7 cellular contexts compared by ENCODE assay signal in the genomic region with DNA sequence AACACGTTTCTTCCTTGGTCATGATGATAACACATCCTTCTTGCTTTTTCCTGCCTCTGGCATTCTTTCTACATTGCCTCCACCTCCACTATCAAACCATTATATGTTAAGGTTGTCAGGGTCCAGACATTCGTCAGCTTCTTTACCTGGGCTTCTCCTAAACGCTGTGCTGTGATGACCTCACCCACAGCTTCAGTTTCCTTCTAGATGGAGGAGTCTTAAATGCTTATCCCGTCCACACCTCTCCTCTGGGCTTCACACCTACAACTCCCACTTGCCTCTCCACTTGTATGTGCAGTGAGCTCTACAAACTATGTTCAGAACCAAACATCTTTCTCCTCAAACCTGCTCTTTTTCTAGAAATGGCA. TPM values are rescaled to one million over a fixed set of nuclear protein-coding genes. Genes with fewer than 3 reads are reported as not detected.
DNase-seq lines count a peak whose midpoint lies in the region; ATAC-seq and TF ChIP-seq lines count a peak whose summit lies in the region.

No MANE protein-coding gene starts in this region.

- H3K36me3 ChIP-seq in MG63, result peaks cover 34% of the 10 kb centered on the region

- DNase-seq in MG63 (no peak), fibroblast of mammary gland (ENCODE audit: low read depth) (no peak), HPDE6-E6E7 (ENCODE audit: extremely low spot score) (no peak)
- DNase-seq in stimulated activated naive CD8-positive, alpha-beta T cell treated with anti-CD3 and anti-CD28 coated beads, Interleukin-15, amount 100 ng/mL, for 72 hours, result no peak
- no peak for DNase-seq in activated T-helper 1 cell treated with anti-CD3 and anti-CD28 coated beads, Interleukin-12 subunit alpha, Interleukin-12 subunit beta, Interleukin-2, Interleukin-4 antibody, amounts not matched to agents 30 ng/mL and 10 ng/mL and 1 ng/mL, durations not matched to agents 14 hours and 24 hours and 36 hours (ENCODE audit: low spot score)
- DNase-seq in effector CD8-positive, alpha-beta T cell (lab: John Stamatoyannopoulos, UW), result no peak

- no peak overlapping the region for H3K4me3 Mint-ChIP-seq in stimulated activated naive CD8-positive, alpha-beta T cell treated with anti-CD3 and anti-CD28 coated beads, Interleukin-15, amount 100 ng/mL, for 72 hours
- H3K4me3 Mint-ChIP-seq in activated T-helper 1 cell treated with anti-CD3 and anti-CD28 coated beads, Interleukin-12 subunit alpha, Interleukin-12 subunit beta, Interleukin-2, Interleukin-4 antibody, amounts not matched to agents 30 ng/mL and 10 ng/mL and 1 ng/mL, durations not matched to agents 14 hours and 24 hours and 36 hours, result no peak overlapping the region

- no peaks in the 10 kb centered on the region for H3K27me3 ChIP-seq in MG63

- peaks cover 14% of the 10 kb centered on the region for H3K36me3 Mint-ChIP-seq in activated T-helper 1 cell treated with anti-CD3 and anti-CD28 coated beads, Interleukin-12 subunit alpha, Interleukin-12 subunit beta, Interleukin-2, Interleukin-4 antibody, amounts not matched to agents 30 ng/mL and 10 ng/mL and 1 ng/mL, durations not matched to agents 14 hours and 24 hours and 36 hours (ENCODE audit: low read depth)

- H3K4me3 ChIP-seq in MG63 (peak overlapping the region; percentile 93), fibroblast of mammary gland (ENCODE audit: control insufficient read depth, low read depth, low read length) (peak overlapping the region; percentile 77)

- peaks cover 33% of the 10 kb centered on the region for H3K4me1 Mint-ChIP-seq in stimulated activated naive CD8-positive, alpha-beta T cell treated with anti-CD3 and anti-CD28 coated beads, Interleukin-15, amount 100 ng/mL, for 72 hours
- H3K4me1 Mint-ChIP-seq in activated T-helper 1 cell treated with anti-CD3 and anti-CD28 coated beads, Interleukin-12 subunit alpha, Interleukin-12 subunit beta, Interleukin-2, Interleukin-4 antibody, amounts not matched to agents 30 ng/mL and 10 ng/mL and 1 ng/mL, durations not matched to agents 14 hours and 24 hours and 36 hours (ENCODE audit: low read depth), result peaks cover 51% of the 10 kb centered on the region

- intact Hi-C loops in activated T-helper 1 cell treated with anti-CD3 and anti-CD28 coated beads, Interleukin-12 subunit alpha, Interleukin-12 subunit beta, Interleukin-2, Interleukin-4 antibody, amounts not matched to agents 30 ng/mL and 10 ng/mL and 1 ng/mL, durations not matched to agents 14 hours and 24 hours and 36 hours (cut with micrococcal nuclease), result loop anchor here (1.0 to 10.0 kb wide), 8 partner anchors 8 to 1572 kb away; a partner anchor contains a TSS

- H3K27ac Mint-ChIP-seq in stimulated activated naive CD8-positive, alpha-beta T cell treated with anti-CD3 and anti-CD28 coated beads, Interleukin-15, amount 100 ng/mL, for 72 hours, result no peak overlapping the region
- no peak overlapping the region for H3K27ac Mint-ChIP-seq in activated T-helper 1 cell treated with anti-CD3 and anti-CD28 coated beads, Interleukin-12 subunit alpha, Interleukin-12 subunit beta, Interleukin-2, Interleukin-4 antibody, amounts not matched to agents 30 ng/mL and 10 ng/mL and 1 ng/mL, durations not matched to agents 14 hours and 24 hours and 36 hours

- no peaks in the 10 kb centered on the region for H3K27me3 Mint-ChIP-seq in stimulated activated naive CD8-positive, alpha-beta T cell treated with anti-CD3 and anti-CD28 coated beads, Interleukin-15, amount 100 ng/mL, for 72 hours
- no peaks in the 10 kb centered on the region for H3K27me3 Mint-ChIP-seq in activated T-helper 1 cell treated with anti-CD3 and anti-CD28 coated beads, Interleukin-12 subunit alpha, Interleukin-12 subunit beta, Interleukin-2, Interleukin-4 antibody, amounts not matched to agents 30 ng/mL and 10 ng/mL and 1 ng/mL, durations not matched to agents 14 hours and 24 hours and 36 hours (ENCODE audit: insufficient read depth)

- H3K9me3 ChIP-seq in MG63, result no peaks in the 10 kb centered on the region

- TF ChIP-seq CTCF in fibroblast of mammary gland (conservative IDR thresholded peaks at IDR 0.05; ENCODE audit: control insufficient read depth, insufficient read depth, low read depth, low read length), result no peak

- H3K9me3 Mint-ChIP-seq in stimulated activated naive CD8-positive, alpha-beta T cell treated with anti-CD3 and anti-CD28 coated beads, Interleukin-15, amount 100 ng/mL, for 72 hours, result peaks cover 12 to 16% of the 10 kb centered on the region in 2 donors
- H3K9me3 Mint-ChIP-seq in activated T-helper 1 cell treated with anti-CD3 and anti-CD28 coated beads, Interleukin-12 subunit alpha, Interleukin-12 subunit beta, Interleukin-2, Interleukin-4 antibody, amounts not matched to agents 30 ng/mL and 10 ng/mL and 1 ng/mL, durations not matched to agents 14 hours and 24 hours and 36 hours, result peaks cover 5% of the 10 kb centered on the region

- peak; percentile 4 for ATAC-seq in GM19328 (IDR thresholded peaks at IDR 0.05; ENCODE audit: unreplicated experiment)
- peak; percentile 24 for ATAC-seq in stimulated activated naive CD8-positive, alpha-beta T cell treated with anti-CD3 and anti-CD28 coated beads, Interleukin-15, amount 100 ng/mL, for 72 hours

RNA-seq across cellular contexts. Expression of a gene that starts 0.7 kb away (rescaled TPM):
- total RNA-seq in MG63 (2014; rRNA removed; shearing (Covaris generic); ENCODE audit: low replicate concordance), result 143 and 165 TPM in 2 replicates
- 129 and 136 TPM in 2 replicates for total RNA-seq in activated T-helper 1 cell treated with anti-CD3 and anti-CD28 coated beads, Interleukin-12 subunit alpha, Interleukin-12 subunit beta, Interleukin-2, Interleukin-4 antibody, amounts not matched to agents 30 ng/mL and 10 ng/mL and 1 ng/mL, durations not matched to agents 14 hours and 24 hours and 36 hours
